In the genomic region with DNA sequence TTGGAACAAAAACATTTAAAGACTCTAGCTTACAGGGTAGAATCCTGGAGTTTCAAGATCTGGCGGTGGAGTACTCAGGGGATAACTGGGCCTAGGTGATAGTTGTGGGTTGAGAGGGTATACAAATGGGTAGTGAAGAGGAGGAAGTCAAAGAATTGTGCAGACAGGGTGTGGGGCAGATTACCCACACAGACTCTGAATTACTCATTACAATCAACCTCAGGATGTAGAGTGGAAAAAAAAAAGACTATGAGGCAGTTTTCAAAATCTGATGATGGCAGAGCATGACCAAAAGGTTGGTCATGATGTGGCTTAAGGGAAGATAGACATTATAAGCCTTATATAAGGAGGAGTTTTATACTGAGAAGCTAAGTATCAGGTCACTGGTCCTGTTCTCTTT, we compare ENCODE assay signal across 16 cellular contexts.
DNase-seq lines count a peak whose midpoint lies in the region; ATAC-seq and TF ChIP-seq lines count a peak whose summit lies in the region.
"Had no signal": no experiment of that assay in that cellular context is flagged by ENCODE, and none has a peak within 500 bp of the region (broad histone marks: within the 10 kb centered on the region; RNA-seq: fewer than 3 reads in every experiment).

No MANE protein-coding gene starts in this region.

- no peaks in the 10 kb centered on the region for H3K27me3 Mint-ChIP-seq in T-helper 2 cell treated with Interferon-gamma antibody and Interleukin-4, amounts not matched to agents 5 μg/mL and 100 μg/mL, for 36 hours (ENCODE audit: low read depth)
- H3K27me3 Mint-ChIP-seq: activated naive CD4-positive, alpha-beta T cell treated with anti-CD3 and anti-CD28 coated beads, Interleukin-2, amount 10 ng/mL, durations not matched to agents 7 days and 5 days had no signal

- peaks cover 33% of the 10 kb centered on the region for H3K36me3 ChIP-seq in WERI-Rb-1
- H3K36me3 ChIP-seq: thyroid gland had no signal

- peak overlapping the region; percentile 12 for H3K27ac Mint-ChIP-seq in T-helper 2 cell treated with Interferon-gamma antibody and Interleukin-4, amounts not matched to agents 5 μg/mL and 100 μg/mL, for 36 hours
- H3K27ac Mint-ChIP-seq: activated naive CD4-positive, alpha-beta T cell treated with anti-CD3 and anti-CD28 coated beads, Interleukin-2, amount 10 ng/mL, durations not matched to agents 7 days and 5 days had no signal

- peaks cover 14% of the 10 kb centered on the region for H3K4me1 Mint-ChIP-seq in T-helper 2 cell treated with Interferon-gamma antibody and Interleukin-4, amounts not matched to agents 5 μg/mL and 100 μg/mL, for 36 hours (ENCODE audit: low read depth)

- peaks cover 44% of the 10 kb centered on the region for H3K36me3 Mint-ChIP-seq in T-helper 2 cell treated with Interferon-gamma antibody and Interleukin-4, amounts not matched to agents 5 μg/mL and 100 μg/mL, for 36 hours (ENCODE audit: low read depth)

- ATAC-seq in HG03460 (IDR thresholded peaks at IDR 0.05; ENCODE audit: unreplicated experiment) = no peak
- ATAC-seq: HepG2, PC-3 had no signal

- no peaks in the 10 kb centered on the region for H3K9me3 Mint-ChIP-seq in T-helper 2 cell treated with Interferon-gamma antibody and Interleukin-4, amounts not matched to agents 5 μg/mL and 100 μg/mL, for 36 hours
- H3K9me3 Mint-ChIP-seq: activated naive CD4-positive, alpha-beta T cell treated with anti-CD3 and anti-CD28 coated beads, Interleukin-2, amount 10 ng/mL, durations not matched to agents 7 days and 5 days had no signal

- DNase-seq in AG08396 (ENCODE audit: low spot score) (peak; percentile 17), EL (peak; percentile 23), foreskin fibroblast (peak; percentile 41 to 49), caudate nucleus (lab: John Stamatoyannopoulos, UW) (no peak), WERI-Rb-1 (no peak)
- DNase-seq in T-helper 2 cell treated with Interferon-gamma antibody and Interleukin-4, amounts not matched to agents 5 μg/mL and 100 μg/mL, for 36 hours (ENCODE audit: low spot score) = peak; percentile 35
- DNase-seq: activated naive CD4-positive, alpha-beta T cell treated with anti-CD3 and anti-CD28 coated beads, Interleukin-2, amount 10 ng/mL, durations not matched to agents 7 days and 5 days; hypothalamus; NCI-H1048; NCI-H748 treated with DMSO at 0.1 percent for 48 hours; PC-3; thyroid gland had no signal

- TF ChIP-seq CTCF in foreskin fibroblast (IDR thresholded peaks at IDR 0.05; ENCODE audit: low read depth, low read length) = no peak
- no peak for TF ChIP-seq CTCF in WERI-Rb-1 (IDR thresholded peaks at IDR 0.05; ENCODE audit: low read depth, low read length)

- no peak overlapping the region for H3K27ac ChIP-seq in caudate nucleus (ENCODE audit: low read depth, low read length)
- H3K27ac ChIP-seq in WERI-Rb-1 = no peak overlapping the region
- H3K27ac ChIP-seq: BLaER1, right atrium auricular region, thyroid gland had no signal

- no peak overlapping the region for H3K4me3 Mint-ChIP-seq in T-helper 2 cell treated with Interferon-gamma antibody and Interleukin-4, amounts not matched to agents 5 μg/mL and 100 μg/mL, for 36 hours
- H3K4me3 Mint-ChIP-seq: activated naive CD4-positive, alpha-beta T cell treated with anti-CD3 and anti-CD28 coated beads, Interleukin-2, amount 10 ng/mL, durations not matched to agents 7 days and 5 days had no signal

- H3K4me3 ChIP-seq in foreskin fibroblast (ENCODE audit: low read depth in 1 of 2, low read length in 2 of 2) (no peak overlapping the region), WERI-Rb-1 (ENCODE audit: low read depth, low read length) (no peak overlapping the region)
- H3K4me3 ChIP-seq: BLaER1, right atrium auricular region, thyroid gland had no signal

- H3K27me3 ChIP-seq in WERI-Rb-1 (ENCODE audit: insufficient read depth, low read depth, severe bottlenecking) = no peaks in the 10 kb centered on the region
- H3K27me3 ChIP-seq: BLaER1, right atrium auricular region, thyroid gland had no signal

- no peaks in the 10 kb centered on the region for H3K9me3 ChIP-seq in WERI-Rb-1 (ENCODE audit: severe bottlenecking)
- H3K9me3 ChIP-seq: BLaER1, right atrium auricular region, thyroid gland had no signal

Comparison
In these comparisons a context has a peak if more than half of its experiments do, and no peak if none do; other contexts are left out.
1. DNase-seq: peak in AG08396 (single experiment), EL (single experiment), T-helper 2 cell treated with Interferon-gamma antibody and Interleukin-4, amounts not matched to agents 5 μg/mL and 100 μg/mL, for 36 hours (single experiment) and foreskin fibroblast (2 of 2); none in caudate nucleus (0 of 61) and WERI-Rb-1 (single experiment).